In the genomic region with DNA sequence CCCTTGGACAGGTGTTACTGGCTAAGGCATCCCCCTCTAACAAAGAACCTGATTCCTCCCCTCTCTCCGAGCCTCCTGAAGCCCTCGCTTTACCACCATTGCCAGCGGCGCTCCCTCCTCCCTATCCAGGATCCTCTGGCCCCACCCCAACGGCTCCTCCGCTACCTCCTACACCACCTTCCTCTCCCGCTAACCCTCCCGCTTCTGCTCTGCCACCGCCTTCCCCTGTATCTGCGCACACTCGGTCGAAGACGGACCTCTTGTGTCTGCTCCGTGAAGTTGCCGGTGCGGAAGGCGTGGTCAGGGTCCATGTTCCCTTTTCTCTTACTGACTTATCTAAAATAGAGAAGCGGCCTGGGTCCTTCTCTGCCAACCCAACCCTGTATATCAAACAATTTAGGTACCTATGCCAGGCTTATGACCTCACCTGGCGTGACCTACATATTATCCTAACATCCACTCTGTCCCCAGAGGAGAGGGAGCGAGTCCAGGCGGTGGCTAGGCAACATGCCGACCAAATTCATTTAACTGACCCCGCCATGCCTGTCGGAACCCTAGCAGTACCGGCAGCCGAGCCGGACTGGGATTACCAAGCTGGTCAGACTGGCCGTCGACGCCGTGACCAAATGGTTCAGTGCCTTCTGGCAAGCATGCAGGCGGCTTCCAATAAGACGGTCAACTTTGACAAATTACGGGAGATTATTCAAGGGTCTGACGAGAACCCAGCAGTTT, we compare ENCODE assay signal across 24 cellular contexts.
"Had no signal": no experiment of that assay in that cellular context is flagged by ENCODE, and none has a peak within 500 bp of the region (broad histone marks: within the 10 kb centered on the region; RNA-seq: fewer than 3 reads in every experiment).

No MANE protein-coding gene starts in this region.

- H3K27ac ChIP-seq: dorsolateral prefrontal cortex, hepatocyte, left lung, pancreas, right lobe of liver, stomach, thyroid gland, vagina had no signal

- H3K27me3 ChIP-seq: hepatocyte, left lung, pancreas, right lobe of liver, stomach, thyroid gland, vagina had no signal

- H3K4me3 Mint-ChIP-seq: naive thymus-derived CD8-positive, alpha-beta T cell; nephron progenitor cell; stimulated activated effector memory CD8-positive, alpha-beta T cell treated with anti-CD3 and anti-CD28 coated beads, Interleukin-12 subunit alpha, Interleukin-12 subunit beta, amount 100 ng/mL, for 72 hours had no signal

- H3K36me3 Mint-ChIP-seq: naive thymus-derived CD8-positive, alpha-beta T cell; stimulated activated effector memory CD8-positive, alpha-beta T cell treated with anti-CD3 and anti-CD28 coated beads, Interleukin-12 subunit alpha, Interleukin-12 subunit beta, amount 100 ng/mL, for 72 hours had no signal

- H3K9me3 ChIP-seq: pancreas, right lobe of liver, thyroid gland, vagina had no signal

- H3K4me1 ChIP-seq: left lung, pancreas, right lobe of liver, stomach, thyroid gland, vagina had no signal

- H3K27ac Mint-ChIP-seq: naive thymus-derived CD8-positive, alpha-beta T cell; nephron progenitor cell; stimulated activated effector memory CD8-positive, alpha-beta T cell treated with anti-CD3 and anti-CD28 coated beads, Interleukin-12 subunit alpha, Interleukin-12 subunit beta, amount 100 ng/mL, for 72 hours had no signal

- H3K27me3 Mint-ChIP-seq: progenitor cell of endocrine pancreas had no signal

- H3K4me1 Mint-ChIP-seq: nephron progenitor cell; stimulated activated effector memory CD8-positive, alpha-beta T cell treated with anti-CD3 and anti-CD28 coated beads, Interleukin-12 subunit alpha, Interleukin-12 subunit beta, amount 100 ng/mL, for 72 hours had no signal

- H3K4me3 ChIP-seq: dorsolateral prefrontal cortex, hepatocyte, left lung, pancreas, right lobe of liver, smooth muscle cell, stomach, thyroid gland, vagina had no signal

- DNase-seq: dorsolateral prefrontal cortex; effector CD4-positive, alpha-beta T cell; head of caudate nucleus; left cardiac atrium; mammary epithelial cell; mesendoderm; naive thymus-derived CD8-positive, alpha-beta T cell; nephron progenitor cell; nucleus accumbens; right lobe of liver; stimulated activated CD4-positive, alpha-beta T cell treated with anti-CD3 and anti-CD28 coated beads, Interleukin-12 subunit alpha, Interleukin-12 subunit beta, amount 100 ng/mL, for 4 hours; stimulated activated CD4-positive, alpha-beta T cell treated with anti-CD3 and anti-CD28 coated beads, Interleukin-1b, Interleukin-23, amount 100 ng/mL, for 48 hours; stimulated activated CD4-positive, alpha-beta T cell treated with anti-CD3 and anti-CD28 coated beads, Interleukin-4, amount 100 ng/mL, for 1 hour; stimulated activated naive CD4-positive, alpha-beta T cell treated with Interleukin-2 at 50 U/mL for 16 hours; stomach; thyroid gland; trophoblast cell had no signal

- ATAC-seq: left cardiac atrium; left lung; naive thymus-derived CD8-positive, alpha-beta T cell; pancreas; right lobe of liver; stimulated activated effector memory CD8-positive, alpha-beta T cell treated with anti-CD3 and anti-CD28 coated beads, Interleukin-12 subunit alpha, Interleukin-12 subunit beta, amount 100 ng/mL, for 72 hours had no signal

- H3K36me3 ChIP-seq: left lung, pancreas, right lobe of liver, stomach, thyroid gland, vagina had no signal
